Comparison of ENCODE assay signal across 13 cellular contexts in the genomic region with DNA sequence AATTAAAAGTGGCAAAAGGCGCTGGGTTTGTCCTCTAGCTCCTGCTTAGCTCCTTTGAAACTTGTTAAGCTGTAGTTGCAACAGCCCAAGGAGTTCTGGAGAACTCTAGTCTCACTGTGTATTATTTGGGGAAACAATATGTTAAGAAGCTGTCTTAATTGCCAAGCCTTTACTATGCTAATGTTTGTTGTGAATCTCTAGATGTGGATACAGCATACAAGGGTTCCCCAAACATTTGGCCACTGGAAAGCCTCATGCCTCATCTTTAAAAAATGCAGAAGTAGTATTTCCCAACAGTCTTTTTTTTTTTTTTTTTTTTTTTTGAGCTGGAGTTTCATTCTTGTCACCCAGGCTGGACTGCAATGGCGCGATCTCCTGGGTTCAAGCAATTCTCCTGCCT.
DNase-seq lines count a peak whose midpoint lies in the region; ATAC-seq and TF ChIP-seq lines count a peak whose summit lies in the region.
"Had no signal": no experiment of that assay in that cellular context is flagged by ENCODE, and none has a peak within 500 bp of the region (broad histone marks: within the 10 kb centered on the region; RNA-seq: fewer than 3 reads in every experiment).

No MANE protein-coding gene starts in this region.

- H3F3A ChIP-seq in OCI-LY1 (ENCODE audit: insufficient read depth, low read length), result no peaks in the 10 kb centered on the region

- DNase-seq in Right ventricle myocardium superior (no peak), cardiac septum (ENCODE audit: low spot score) (no peak), fibroblast of villous mesenchyme (ENCODE audit: low read depth) (peak; percentile 84), upper lobe of right lung (no peak), germinal center (ENCODE audit: low spot score) (no peak), NCI-H748 treated with DMSO at 0.1 percent for 48 hours (lab: John Stamatoyannopoulos, UW) (no peak)
- DNase-seq: ACHN; activated CD4-positive, alpha-beta memory T cell treated with anti-CD3 and anti-CD28 coated beads, Interleukin-2, amount 10 ng/mL, durations not matched to agents 7 days and 5 days; cortex of kidney had no signal

- H3K4me1 ChIP-seq in OCI-LY1 (ENCODE audit: insufficient read depth, low read length, severe bottlenecking) (peaks cover 79% of the 10 kb centered on the region), upper lobe of right lung (peaks cover 94% of the 10 kb centered on the region)

- TF ChIP-seq CTCF in OCI-LY1 (IDR thresholded peaks at IDR 0.05; ENCODE audit: low read length) (no peak), fibroblast of villous mesenchyme (IDR thresholded peaks at IDR 0.05; ENCODE audit: insufficient read depth, low read depth, low read length) (no peak), upper lobe of right lung (IDR thresholded peaks at IDR 0.05) (no peak)

- H4K20me1 ChIP-seq in OCI-LY1 (ENCODE audit: insufficient read depth, low read length), result no peaks in the 10 kb centered on the region

- H3K4me3 ChIP-seq in OCI-LY1 (ENCODE audit: low read depth, low read length, poor library complexity, severe bottlenecking) (no peak overlapping the region), fibroblast of villous mesenchyme (ENCODE audit: low read depth, low read length) (no peak overlapping the region), upper lobe of right lung (no peak overlapping the region)
- H3K4me3 ChIP-seq: thoracic aorta had no signal

- ATAC-seq in Right ventricle myocardium superior (ENCODE audit: poor library complexity), result peak; percentile 19
- peak; percentile 62 for ATAC-seq in upper lobe of right lung
- ATAC-seq in HG02885 (IDR thresholded peaks at IDR 0.05; ENCODE audit: poor library complexity, unreplicated experiment), result no peak
- ATAC-seq: activated naive CD4-positive, alpha-beta T cell treated with anti-CD3 and anti-CD28 coated beads, Interleukin-2, amount 50 U/mL, for 72 hours had no signal

- H2AFZ ChIP-seq in OCI-LY1 (ENCODE audit: low read length), result no peak overlapping the region

- H3K27me3 ChIP-seq in OCI-LY1 (ENCODE audit: insufficient read depth, low read length) (no peaks in the 10 kb centered on the region), upper lobe of right lung (no peaks in the 10 kb centered on the region)

- no peaks in the 10 kb centered on the region for H3K36me3 ChIP-seq in OCI-LY1 (ENCODE audit: insufficient read depth, low read length)
- H3K36me3 ChIP-seq in upper lobe of right lung, result no peaks in the 10 kb centered on the region
- H3K36me3 ChIP-seq: thoracic aorta had no signal

- no peak overlapping the region for H3K9ac ChIP-seq in OCI-LY1 (ENCODE audit: low read length)

- H3K79me2 ChIP-seq in OCI-LY1 (ENCODE audit: insufficient read depth, low read length), result no peaks in the 10 kb centered on the region

- H3K27ac ChIP-seq in OCI-LY1 (ENCODE audit: low read depth, low read length, poor library complexity, severe bottlenecking), result peak overlapping the region; percentile 88
- peak overlapping the region; percentile 79 for H3K27ac ChIP-seq in upper lobe of right lung
- H3K27ac ChIP-seq: thoracic aorta had no signal

- H3K9me3 ChIP-seq in OCI-LY1 (ENCODE audit: low read length) (no peaks in the 10 kb centered on the region), upper lobe of right lung (no peaks in the 10 kb centered on the region)
- H3K9me3 ChIP-seq: thoracic aorta had no signal

- H3K4me2 ChIP-seq in OCI-LY1 (ENCODE audit: low read length), result no peak overlapping the region

- intact Hi-C loops in Right ventricle myocardium superior (cut with DNase I) (no loop called here), cardiac septum (cut with DNase I) (no loop called here), upper lobe of right lung (cut with DNase I) (no loop called here)

- no peaks in the 10 kb centered on the region for H3K9me2 ChIP-seq in OCI-LY1 (ENCODE audit: low read depth, low read length)
